In the genomic region with DNA sequence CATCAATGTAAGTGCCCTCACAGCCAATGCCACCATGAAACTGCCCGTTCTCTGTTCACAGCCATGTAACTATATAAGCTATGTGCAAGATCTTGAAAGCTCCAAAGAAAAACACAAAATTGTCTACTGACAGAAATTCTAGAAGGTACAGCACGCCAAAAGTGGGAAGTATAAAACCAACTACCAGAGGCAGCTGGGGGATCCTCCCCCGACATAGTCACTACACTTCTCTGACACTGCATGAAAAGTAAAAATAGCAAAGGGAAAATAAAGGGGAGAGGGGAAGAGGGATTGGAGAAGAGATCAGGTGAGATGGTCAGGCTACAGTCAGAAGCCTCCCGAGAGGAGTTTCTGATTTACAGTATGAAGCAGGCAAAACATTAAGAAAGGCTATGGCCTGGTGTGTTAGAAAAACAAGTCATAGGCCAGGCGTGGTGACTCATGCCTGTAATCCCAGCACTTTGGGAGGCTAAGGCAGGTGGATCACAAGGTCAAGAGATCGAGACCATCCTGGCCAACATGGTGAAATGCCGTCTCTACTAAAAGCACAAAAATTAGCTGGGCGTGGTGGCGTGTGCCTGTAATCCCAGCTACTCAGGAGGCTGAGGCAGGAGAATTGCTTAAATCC, we compare ENCODE assay signal across 13 cellular contexts. TPM values are rescaled to one million over a fixed set of nuclear protein-coding genes. Genes with fewer than 3 reads are reported as not detected.
DNase-seq lines count a peak whose midpoint lies in the region; ATAC-seq and TF ChIP-seq lines count a peak whose summit lies in the region.
"Had no signal": no experiment of that assay in that cellular context is flagged by ENCODE, and none has a peak within 500 bp of the region (broad histone marks: within the 10 kb centered on the region; RNA-seq: fewer than 3 reads in every experiment).

No MANE protein-coding gene starts in this region.

- H3K9me3 Mint-ChIP-seq in activated naive CD8-positive, alpha-beta T cell treated with anti-CD3 and anti-CD28 coated beads for 36 hours = no peaks in the 10 kb centered on the region
- H3K9me3 Mint-ChIP-seq: activated naive CD4-positive, alpha-beta T cell treated with anti-CD3 and anti-CD28 coated beads, Interleukin-2, amount 50 U/mL, for 72 hours had no signal

- in situ Hi-C loops in transverse colon (cut with MboI; ENCODE audit: low pct_ligation_motif_present in 1 of 4, low pct_unique_long_range_greater_than_20kb in 1 of 4, low sequenced_read_pairs in 3 of 4) = no loop called here

- DNase-seq in Right ventricle myocardium superior (no peak), left cardiac atrium (no peak), transverse colon (no peak), NCI-H1930 (lab: John Stamatoyannopoulos, UW) (no peak)
- no peak for DNase-seq in activated naive CD8-positive, alpha-beta T cell treated with anti-CD3 and anti-CD28 coated beads for 36 hours
- no peak for DNase-seq in effector CD8-positive, alpha-beta T cell (lab: John Stamatoyannopoulos, UW)
- DNase-seq: hypothalamus, NCI-H1694 treated with DMSO at 0.1 percent for 48 hours, NCI-H526 treated with DMSO at 0.1 percent for 48 hours had no signal

- ATAC-seq in Right ventricle myocardium superior (ENCODE audit: poor library complexity) (peak; percentile 31), left cardiac atrium (no peak), HG02610 (IDR thresholded peaks at IDR 0.05; ENCODE audit: unreplicated experiment) (no peak)
- ATAC-seq: activated naive CD4-positive, alpha-beta T cell treated with anti-CD3 and anti-CD28 coated beads, Interleukin-2, amount 50 U/mL, for 72 hours; esophagus mucosa had no signal

- peak overlapping the region; percentile 23 for H3K27ac Mint-ChIP-seq in activated naive CD8-positive, alpha-beta T cell treated with anti-CD3 and anti-CD28 coated beads for 36 hours

- H3K27me3 ChIP-seq in muscle layer of duodenum (ENCODE audit: low read depth, low read length) = no peaks in the 10 kb centered on the region
- H3K27me3 ChIP-seq in transverse colon = no peaks in the 10 kb centered on the region

- H3K4me1 ChIP-seq in muscle layer of duodenum (ENCODE audit: control insufficient read depth in 1 of 2, insufficient read depth in 2 of 2, low read length in 2 of 2) (no peaks in the 10 kb centered on the region), transverse colon (peaks cover 0 to 15% (median 2%) of the 10 kb centered on the region in 4 donors)

- H3K36me3 Mint-ChIP-seq in activated naive CD8-positive, alpha-beta T cell treated with anti-CD3 and anti-CD28 coated beads for 36 hours = peaks cover 30% of the 10 kb centered on the region

- H3K4me3 Mint-ChIP-seq in activated naive CD8-positive, alpha-beta T cell treated with anti-CD3 and anti-CD28 coated beads for 36 hours = no peak overlapping the region

- WGBS in transverse colon (ENCODE audit: low coverage in 1 of 2), 2 donors = 91 to 92% methylated on average over 3 to 9 of the region's 9 CpGs

- H3K27ac ChIP-seq in muscle layer of duodenum (ENCODE audit: low read length) (peak overlapping the region; percentile 60), transverse colon (peak overlapping the region in 3 of 4 donors; percentile 1 to 13 (median 2))

- TF ChIP-seq CTCF in transverse colon (IDR thresholded peaks at IDR 0.05) = no peak

- peaks cover 14% of the 10 kb centered on the region for H3K4me1 Mint-ChIP-seq in activated naive CD8-positive, alpha-beta T cell treated with anti-CD3 and anti-CD28 coated beads for 36 hours

- H3K4me3 ChIP-seq in muscle layer of duodenum (ENCODE audit: low read depth in 1 of 2, low read length in 2 of 2) = no peak overlapping the region
- no peak overlapping the region for H3K4me3 ChIP-seq in transverse colon

- H3K36me3 ChIP-seq in muscle layer of duodenum (ENCODE audit: control insufficient read depth in 1 of 2, insufficient read depth in 2 of 2, low read length in 2 of 2) = peaks cover 14 to 38% of the 10 kb centered on the region in 2 donors
- H3K36me3 ChIP-seq in transverse colon = peaks cover 0 to 18% (median 6%) of the 10 kb centered on the region in 4 donors

- intact Hi-C loops in Right ventricle myocardium superior (cut with DNase I) (no loop called here), left cardiac atrium (cut with DNase I) (no loop called here), transverse colon (cut with DNase I; ENCODE audit: low total_unique reads) (no loop called here)

- H3K9me3 ChIP-seq in muscle layer of duodenum (ENCODE audit: control insufficient read depth in 1 of 2, low read length in 2 of 2) (no peaks in the 10 kb centered on the region), transverse colon (no peaks in the 10 kb centered on the region)

- no peak for TF ChIP-seq POLR2A in transverse colon (IDR thresholded peaks at IDR 0.05)

- no peaks in the 10 kb centered on the region for H3K27me3 Mint-ChIP-seq in activated naive CD8-positive, alpha-beta T cell treated with anti-CD3 and anti-CD28 coated beads for 36 hours

- no peak for TF ChIP-seq EP300 in transverse colon (IDR thresholded peaks at IDR 0.05; ENCODE audit: low read depth)

RNA-seq across cellular contexts. Expression of gene PCBP1, which starts 39.8 kb away (rescaled TPM):
- total RNA-seq in Right ventricle myocardium superior (201 TPM), left cardiac atrium (100 to 1,000 TPM; 230 to 248 TPM), transverse colon (100 to 1,000 TPM; 103 to 189 (median 149) TPM)
- total RNA-seq in activated naive CD8-positive, alpha-beta T cell treated with anti-CD3 and anti-CD28 coated beads for 36 hours = 100 to 1,000 TPM; 449 to 455 TPM
